ENCODE assay signal across 12 cellular contexts in the genomic region with DNA sequence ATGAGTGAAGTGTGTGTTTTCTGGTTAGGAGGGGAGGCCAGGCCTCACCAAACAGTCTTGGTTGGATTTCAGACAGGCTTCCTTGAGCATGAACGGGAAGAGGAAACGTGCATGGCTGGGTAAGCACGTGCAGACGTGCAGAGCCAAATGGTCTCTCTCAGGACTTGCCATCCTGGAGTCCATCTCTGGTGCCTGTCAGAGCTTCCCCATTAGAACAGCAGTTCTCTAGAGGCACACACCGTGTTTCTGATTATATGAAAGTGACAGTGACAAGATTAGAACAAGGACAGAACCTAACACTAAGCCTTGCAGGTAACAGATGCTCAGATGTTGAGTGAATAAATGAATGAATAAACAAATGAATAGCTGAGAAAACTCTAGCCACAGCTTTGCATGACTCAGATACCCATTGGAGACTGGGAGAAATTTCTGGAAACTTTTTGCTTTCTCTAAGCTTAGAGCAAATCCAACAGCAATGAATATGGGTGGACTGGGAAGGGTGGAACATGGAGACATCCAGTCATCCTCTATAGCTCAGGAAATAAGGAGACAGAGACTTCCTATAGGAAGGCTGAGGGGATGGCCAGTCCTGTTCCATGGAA. TPM values are rescaled to one million over a fixed set of nuclear protein-coding genes. Genes with fewer than 3 reads are reported as not detected.
DNase-seq lines count a peak whose midpoint lies in the region; ATAC-seq and TF ChIP-seq lines count a peak whose summit lies in the region.
"Had no signal": no experiment of that assay in that cellular context is flagged by ENCODE, and none has a peak within 500 bp of the region (broad histone marks: within the 10 kb centered on the region; RNA-seq: fewer than 3 reads in every experiment).

No MANE protein-coding gene starts in this region.

- peaks cover 0 to 5% of the 10 kb centered on the region in 2 donors for H3K4me1 ChIP-seq in uterus

- intact Hi-C loops in uterus (cut with DNase I; ENCODE audit: low total_unique reads) = no loop called here

- no peaks in the 10 kb centered on the region for H3K36me3 ChIP-seq in uterus
- H3K36me3 ChIP-seq: cardiac muscle cell had no signal

- peak overlapping the region; percentile 67 to 73 for H3K27ac ChIP-seq in uterus
- H3K27ac ChIP-seq: cardiac muscle cell had no signal

- no peak for TF ChIP-seq POLR2A in uterus (IDR thresholded peaks at IDR 0.05)

- H3K27me3 ChIP-seq in uterus = no peaks in the 10 kb centered on the region
- H3K27me3 ChIP-seq: cardiac muscle cell had no signal

- peak; percentile 36 for ATAC-seq in GM21515 (IDR thresholded peaks at IDR 0.05; ENCODE audit: unreplicated experiment)

- no peaks in the 10 kb centered on the region for H3K9me3 ChIP-seq in uterus

- no peak overlapping the region for H3K4me3 ChIP-seq in uterus
- H3K4me3 ChIP-seq: cardiac muscle cell, lung, skin epidermis had no signal

- no peak for TF ChIP-seq CTCF in uterus (IDR thresholded peaks at IDR 0.05)

- peak; percentile 70 for DNase-seq in NAMALWA (ENCODE audit: low spot score)
- peak; percentile 32 for DNase-seq in left kidney (ENCODE audit: low read depth, low spot score)
- DNase-seq in uterus = no peak
- DNase-seq in activated gamma-delta T cell treated with Interleukin-2 at 50 U/mL for 16 hours = no peak
- no peak for DNase-seq in SK-N-DZ (ENCODE audit: low spot score)
- no peak for DNase-seq in islet precursor cell
- DNase-seq: DMS79 treated with DMSO at 0.1 percent for 48 hours, KBM-7 had no signal

RNA-seq across cellular contexts. Expression of gene CALD1, which starts 11.8 kb away (rescaled TPM):
- 1,000 to 10,000 TPM in 1 of 4 donors, 100 to 1,000 TPM in 3; 351 to 1,046 (median 551) TPM for total RNA-seq in uterus
- polyA plus RNA-seq in SK-N-DZ (2014; cell fraction: cytosol; rRNA removed) = 16.3 and 19.1 TPM in 2 replicates
- polyA plus RNA-seq in SK-N-DZ (2014; cell fraction: nucleus; rRNA removed) = 19.3 and 21.5 TPM in 2 replicates

Comparison
In these comparisons a context has a peak if more than half of its experiments do, and no peak if none do; other contexts are left out.
1. DNase-seq: peak in NAMALWA (single experiment) and left kidney (single experiment); none in uterus (0 of 2), activated gamma-delta T cell treated with Interleukin-2 at 50 U/mL for 16 hours (single experiment), SK-N-DZ (single experiment) and islet precursor cell (single experiment).